In genomic region chr2:240916571-240917008, GRCh38 we compare ENCODE assay signal across 1 cellular context.
TF ChIP-seq lines count a peak whose summit lies in the region.

No MANE protein-coding gene starts in this region.

TF ChIP-seq in H1, 55 proteins besides CTCF, POLR2A, EP300 and RAD21:
- TF ChIP-seq TEAD4 (IDR thresholded peaks at IDR 0.05; ENCODE audit: low read depth, low read length), result no peak
- no peak for TF ChIP-seq NANOG (IDR thresholded peaks at IDR 0.05; ENCODE audit: insufficient read depth, low read depth, low read length, poor library complexity, severe bottlenecking)
- TF ChIP-seq E2F6 (IDR thresholded peaks at IDR 0.05), result peak; percentile 45; the same call in 1 of the 2 replicates
- peak; percentile 86; the same call in 1 of the 2 replicates for TF ChIP-seq KDM1A (IDR thresholded peaks at IDR 0.05; ENCODE audit: borderline replicate concordance, low read length)
- TF ChIP-seq MAX (IDR thresholded peaks at IDR 0.05), result peak; percentile 39; the same call in 1 of the 2 replicates
- peak; percentile 57 for TF ChIP-seq KDM4A (IDR thresholded peaks at IDR 0.05; ENCODE audit: low read depth, low read length, severe bottlenecking)
